10 cellular contexts compared by ENCODE assay signal in the genomic region with DNA sequence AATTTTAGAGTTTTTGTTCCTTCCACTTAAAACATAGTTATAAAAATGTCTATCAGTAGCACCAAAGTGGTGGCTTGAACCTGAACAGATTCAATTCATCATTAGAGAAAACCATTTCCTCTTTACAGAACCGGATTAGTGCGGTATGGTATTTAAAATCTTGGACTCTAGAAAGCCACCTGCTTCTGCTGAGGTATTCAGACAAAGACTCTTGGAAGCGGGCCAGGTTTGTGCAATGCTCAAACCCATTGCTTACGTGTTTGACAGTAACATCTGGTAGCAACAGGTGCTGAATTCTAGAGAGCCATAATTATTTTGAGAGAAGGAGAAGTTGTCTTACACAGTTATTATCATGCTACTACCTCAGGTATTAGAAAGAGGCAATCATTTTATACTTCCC.
A peak's percentile ranks its signal among the peaks of the same experiment; 100 is the strongest.
DNase-seq lines count a peak whose midpoint lies in the region; ATAC-seq and TF ChIP-seq lines count a peak whose summit lies in the region.
"Had no signal": no experiment of that assay in that cellular context is flagged by ENCODE, and none has a peak within 500 bp of the region (broad histone marks: within the 10 kb centered on the region; RNA-seq: fewer than 3 reads in every experiment).

No MANE protein-coding gene starts in this region.

- H3K27ac Mint-ChIP-seq in glutamatergic neuron (ENCODE audit: unreplicated experiment): no peak overlapping the region
- H3K27ac Mint-ChIP-seq: memory B cell had no signal

- peaks cover 6% of the 10 kb centered on the region for H3K4me1 Mint-ChIP-seq in glutamatergic neuron (ENCODE audit: low read depth, unreplicated experiment)
- H3K4me1 Mint-ChIP-seq: memory B cell had no signal

- ATAC-seq in HG02885 (IDR thresholded peaks at IDR 0.05; ENCODE audit: poor library complexity, unreplicated experiment): peak; percentile 72
- ATAC-seq: K562 had no signal

- DNase-seq in DMS53 treated with DMSO at 0.1 percent for 48 hours (lab: John Stamatoyannopoulos, UW; ENCODE audit: unreplicated experiment): peak; percentile 90
- DNase-seq in NCI-H187 treated with DMSO at 0.1 percent for 48 hours (lab: John Stamatoyannopoulos, UW): peak; percentile 83
- DNase-seq in choroid plexus epithelial cell (ENCODE audit: low read depth): peak; percentile 17
- no peak for DNase-seq in glutamatergic neuron
- no peak for DNase-seq in globus pallidus (ENCODE audit: low spot score)
- DNase-seq in activated CD4-positive, CD25-positive, alpha-beta regulatory T cell treated with anti-CD3 and anti-CD28 coated beads, Interleukin-2, amount 50 U/mL, for 72 hours: no peak
- DNase-seq in activated CD4-positive, alpha-beta T cell treated with anti-CD3 and anti-CD28 coated beads, Interleukin-2, amount 50 U/mL, for 4 hours: no peak

- H3K4me3 Mint-ChIP-seq in glutamatergic neuron (ENCODE audit: unreplicated experiment): no peak overlapping the region
- H3K4me3 Mint-ChIP-seq: memory B cell had no signal

- no peaks in the 10 kb centered on the region for H3K27me3 Mint-ChIP-seq in glutamatergic neuron (ENCODE audit: unreplicated experiment)
- H3K27me3 Mint-ChIP-seq: memory B cell had no signal

- H3K4me3 ChIP-seq in choroid plexus epithelial cell (ENCODE audit: low read depth, low read length): no peak overlapping the region
- H3K4me3 ChIP-seq: K562 had no signal

- no peaks in the 10 kb centered on the region for H3K36me3 Mint-ChIP-seq in glutamatergic neuron (ENCODE audit: unreplicated experiment)
- H3K36me3 Mint-ChIP-seq: memory B cell had no signal

- TF ChIP-seq CTCF in choroid plexus epithelial cell (conservative IDR thresholded peaks at IDR 0.05; ENCODE audit: low read depth, low read length) (no peak), glutamatergic neuron (IDR thresholded peaks at IDR 0.05; ENCODE audit: partially characterized antibody, unreplicated experiment) (no peak)

- no peaks in the 10 kb centered on the region for H3K9me3 Mint-ChIP-seq in glutamatergic neuron (ENCODE audit: unreplicated experiment)

Comparison
In these comparisons a context has a peak if more than half of its experiments do, and no peak if none do; other contexts are left out.
1. DNase-seq: peak in DMS53 treated with DMSO at 0.1 percent for 48 hours (single experiment), NCI-H187 treated with DMSO at 0.1 percent for 48 hours (single experiment) and choroid plexus epithelial cell (single experiment); none in glutamatergic neuron (single experiment), globus pallidus (single experiment), activated CD4-positive, CD25-positive, alpha-beta regulatory T cell treated with anti-CD3 and anti-CD28 coated beads, Interleukin-2, amount 50 U/mL, for 72 hours (single experiment) and activated CD4-positive, alpha-beta T cell treated with anti-CD3 and anti-CD28 coated beads, Interleukin-2, amount 50 U/mL, for 4 hours (0 of 2).